In genomic region chr22:20083891-20084546, GRCh38 we compare ENCODE assay signal across 1 cellular context.
TF ChIP-seq lines count a peak whose summit lies in the region.

No MANE protein-coding gene starts in this region.

TF ChIP-seq in SK-N-SH treated with all-trans-retinoic acid at 6 μM for 48 hours, 23 proteins besides CTCF, POLR2A, EP300 and RAD21:
- TF ChIP-seq SNAI2 (CRISPR knock-in tag; IDR thresholded peaks at IDR 0.05) (no peak), ZFP3 (CRISPR knock-in tag; IDR thresholded peaks at IDR 0.05) (no peak)
- TF ChIP-seq, protein P1, sequence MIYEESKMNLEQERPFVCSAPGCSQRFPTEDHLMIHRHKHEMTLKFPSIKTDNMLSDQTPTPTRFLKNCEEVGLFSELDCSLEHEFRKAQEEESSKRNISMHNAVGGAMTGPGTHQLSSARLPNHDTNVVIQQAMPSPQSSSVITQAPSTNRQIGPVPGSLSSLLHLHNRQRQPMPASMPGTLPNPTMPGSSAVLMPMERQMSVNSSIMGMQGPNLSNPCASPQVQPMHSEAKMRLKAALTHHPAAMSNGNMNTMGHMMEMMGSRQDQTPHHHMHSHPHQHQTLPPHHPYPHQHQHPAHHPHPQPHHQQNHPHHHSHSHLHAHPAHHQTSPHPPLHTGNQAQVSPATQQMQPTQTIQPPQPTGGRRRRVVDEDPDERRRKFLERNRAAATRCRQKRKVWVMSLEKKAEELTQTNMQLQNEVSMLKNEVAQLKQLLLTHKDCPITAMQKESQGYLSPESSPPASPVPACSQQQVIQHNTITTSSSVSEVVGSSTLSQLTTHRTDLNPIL (CRISPR knock-in tag; IDR thresholded peaks at IDR 0.05; ENCODE audit: low read depth) = no peak
